Comparison of ENCODE assay signal across 8 cellular contexts in genomic region chr10:37976091-37976879, GRCh38.
A peak's percentile ranks its signal among the peaks of the same experiment; 100 is the strongest.
DNase-seq lines count a peak whose midpoint lies in the region; ATAC-seq and TF ChIP-seq lines count a peak whose summit lies in the region.

TSS of gene ZNF25 (minus strand) at chr10:37976647. CDS start at chr10:37971722, 4,925 bp downstream.

- TF ChIP-seq CTCF in AG09319 (IDR thresholded peaks at IDR 0.05; ENCODE audit: low read depth, low read length) = peak; percentile 97

- H3K36me3 Mint-ChIP-seq in central memory CD8-positive, alpha-beta T cell (ENCODE audit: insufficient read depth) = peaks cover 8% of the 10 kb centered on the region

- ATAC-seq in HG03196 (IDR thresholded peaks at IDR 0.05; ENCODE audit: unreplicated experiment) = peak; percentile 98
- ATAC-seq in central memory CD8-positive, alpha-beta T cell (replicated peaks; ENCODE audit: extremely low read depth, poor library complexity, severe bottlenecking) = peak; percentile 92

- H3K27ac Mint-ChIP-seq in central memory CD8-positive, alpha-beta T cell (ENCODE audit: low read depth) = peak within 1 kb of the TSS; percentile 94

- H3K4me3 Mint-ChIP-seq in central memory CD8-positive, alpha-beta T cell = peak within 1 kb of the TSS; percentile 84

- H3K27me3 Mint-ChIP-seq in central memory CD8-positive, alpha-beta T cell = no peaks in the 10 kb centered on the region

- in situ Hi-C loops in GM18951 (cut with MboI; ENCODE audit: low sequenced_read_pairs, unreplicated experiment) = no loop called here

- DNase-seq in AG09319 (ENCODE audit: extremely low read depth, low read depth) (peak; percentile 97), NCI-H226 (peak; percentile 98), iris pigment epithelial cell (ENCODE audit: low read depth) (peak; percentile 97)
- peak; percentile 91 to 96 (median 94) for DNase-seq in activated CD4-positive, CD25-positive, alpha-beta regulatory T cell (lab: John Stamatoyannopoulos, UW)
- DNase-seq in central memory CD8-positive, alpha-beta T cell (ENCODE audit: low spot score in 2 of 2) = peak; percentile 84 to 94
- DNase-seq in stimulated activated CD4-positive, alpha-beta T cell treated with anti-CD3 and anti-CD28 coated beads, Interleukin-12 subunit alpha, Interleukin-12 subunit beta, amount 100 ng/mL, for 24 hours (ENCODE audit: low read depth in 2 of 2) = peak; percentile 95

- H3K9me3 Mint-ChIP-seq in central memory CD8-positive, alpha-beta T cell = no peaks in the 10 kb centered on the region

- TF ChIP-seq POLR2A in GM18951 (IDR thresholded peaks at IDR 0.05; ENCODE audit: extremely low read depth, insufficient read depth, insufficient read length) = peak; percentile 81

- peaks cover 28% of the 10 kb centered on the region for H3K4me1 Mint-ChIP-seq in central memory CD8-positive, alpha-beta T cell

Comparison
In these comparisons a context has a peak if more than half of its experiments do, and no peak if none do; other contexts are left out.
1. Peak in every context shown above with its lines: DNase-seq and ATAC-seq.